In the genomic region with DNA sequence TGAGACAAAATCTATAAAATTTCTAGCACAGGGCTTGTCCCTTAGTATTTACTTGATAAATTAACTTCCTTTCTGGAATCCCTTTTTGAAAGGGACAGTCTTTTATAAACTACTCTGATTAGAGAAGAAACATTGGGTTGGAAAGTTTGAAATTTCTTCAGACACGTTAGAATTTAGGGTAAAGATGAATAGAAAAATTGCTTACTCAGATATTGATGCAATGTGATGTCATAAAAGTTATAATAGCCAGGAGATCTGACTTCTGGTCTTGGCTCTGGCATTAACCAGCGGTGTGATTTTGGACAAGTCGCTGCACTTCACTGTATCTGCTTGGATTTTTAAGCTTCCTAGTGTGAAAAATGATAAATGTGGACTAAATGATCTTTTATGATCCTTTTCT, we compare ENCODE assay signal across 20 cellular contexts. TPM values are rescaled to one million over a fixed set of nuclear protein-coding genes. Genes with fewer than 3 reads are reported as not detected.
A peak's percentile ranks its signal among the peaks of the same experiment; 100 is the strongest.
DNase-seq lines count a peak whose midpoint lies in the region; ATAC-seq, FAIRE-seq and TF ChIP-seq lines count a peak whose summit lies in the region.
"Had no signal": no experiment of that assay in that cellular context is flagged by ENCODE, and none has a peak within 500 bp of the region (broad histone marks: within the 10 kb centered on the region; RNA-seq: fewer than 3 reads in every experiment).

No MANE protein-coding gene starts in this region.

- H3K27me3 Mint-ChIP-seq in HFFc6 (ENCODE audit: insufficient read depth), result peaks cover 8% of the 10 kb centered on the region

- no peaks in the 10 kb centered on the region for H3K79me2 ChIP-seq in HepG2 (ENCODE audit: insufficient read depth, low read length)

- H3K9ac ChIP-seq in HepG2 (ENCODE audit: insufficient read depth, low read depth, low read length) (no peak overlapping the region), adipocyte (ENCODE audit: low read length) (peak overlapping the region; percentile 18)

- no peak overlapping the region for H3K27ac ChIP-seq in HepG2 (ENCODE audit: extremely low read length, insufficient read depth, low read length)
- H3K27ac ChIP-seq in right lobe of liver, result no peak overlapping the region
- H3K27ac ChIP-seq: A549 had no signal

- no peaks in the 10 kb centered on the region for H3K9me3 ChIP-seq in HepG2 (ENCODE audit: low read length)
- H3K9me3 ChIP-seq in right lobe of liver, result no peaks in the 10 kb centered on the region
- H3K9me3 ChIP-seq in adipocyte (ENCODE audit: control insufficient read depth, low read length), result no peaks in the 10 kb centered on the region
- H3K9me3 ChIP-seq: A549, HAP-1 had no signal

- H3K27ac Mint-ChIP-seq in HFFc6, result no peak overlapping the region
- H3K27ac Mint-ChIP-seq: CD4-positive, alpha-beta memory T cell had no signal

- no peak overlapping the region for H3K4me3 Mint-ChIP-seq in HFFc6
- H3K4me3 Mint-ChIP-seq: CD4-positive, alpha-beta memory T cell had no signal

- POLR2A ChIA-PET in HepG2 (lab: Yijun Ruan, JAX), result no interaction called here

- no peak overlapping the region for H3K4me2 ChIP-seq in HepG2 (ENCODE audit: low read depth, low read length)
- H3K4me2 ChIP-seq: A549 had no signal

- TF ChIP-seq POLR2A in HepG2 (IDR thresholded peaks at IDR 0.05; ENCODE audit: insufficient read depth in 1 of 2, low read depth in 2 of 2, low read length in 2 of 2) (no peak), right lobe of liver (IDR thresholded peaks at IDR 0.05) (no peak)

- peaks cover 17% of the 10 kb centered on the region for H3K4me1 ChIP-seq in HepG2 (ENCODE audit: insufficient read depth, low read length)
- H3K4me1 ChIP-seq in right lobe of liver, result no peaks in the 10 kb centered on the region
- no peaks in the 10 kb centered on the region for H3K4me1 ChIP-seq in adipocyte (ENCODE audit: control insufficient read depth, insufficient read depth, low read length)
- H3K4me1 ChIP-seq: A549, HAP-1 had no signal

- FAIRE-seq in HepG2 (lab: Jason Lieb, UNC) (no peak), islet of Langerhans (lab: Jason Lieb, UNC) (peak; percentile 80)
- FAIRE-seq: A549, G401.6, GM12892, H54 had no signal

- intact Hi-C loops in HepG2 (cut with micrococcal nuclease; ENCODE audit: unreplicated experiment) (no loop called here), right lobe of liver (cut with DNase I) (no loop called here)

- no peaks in the 10 kb centered on the region for H3K4me1 Mint-ChIP-seq in HFFc6 (ENCODE audit: low read depth)

- TF ChIP-seq EP300 in HepG2 (IDR thresholded peaks at IDR 0.05; ENCODE audit: low read depth in 2 of 2, low read length in 2 of 2) (no peak), HepG2 (CRISPR knock-in tag; IDR thresholded peaks at IDR 0.05; ENCODE audit: borderline replicate concordance) (no peak)

- ATAC-seq in HepG2, result no peak
- ATAC-seq in right lobe of liver, result no peak
- ATAC-seq in HG03460 (IDR thresholded peaks at IDR 0.05; ENCODE audit: unreplicated experiment), result no peak
- ATAC-seq: A549 had no signal

- TF ChIP-seq RAD21 in HepG2 (CRISPR knock-in tag; IDR thresholded peaks at IDR 0.05), result no peak

- H3K36me3 ChIP-seq in HepG2 (replicated peaks in 1 of 2; ENCODE audit: control insufficient read depth in 1 of 2, insufficient read depth in 2 of 2, low read length in 2 of 2), result no peaks in the 10 kb centered on the region
- H3K36me3 ChIP-seq in right lobe of liver, result no peaks in the 10 kb centered on the region
- no peaks in the 10 kb centered on the region for H3K36me3 ChIP-seq in adipocyte (ENCODE audit: control insufficient read depth, insufficient read depth, low read length, severe bottlenecking)
- H3K36me3 ChIP-seq: HAP-1 had no signal

- DNase-seq in HepG2 (ENCODE audit: low spot score), result no peak
- no peak for DNase-seq in right lobe of liver
- no peak for DNase-seq in adipocyte (ENCODE audit: low read depth)
- no peak for DNase-seq in T-helper 1 cell
- no peak for DNase-seq in HFFc6
- DNase-seq: 8988T; ACHN; C1 segment of cervical spinal cord; CD4-positive, alpha-beta memory T cell; COR-L47; DMS153; DND-41; GOT3 had no signal

- in situ Hi-C loops in HepG2 (cut with HindIII; ENCODE audit: extremely low pct_ligation_motif_present, low pct_unique_long_range_greater_than_20kb), result loop anchor here (25.0 kb wide), 1 partner anchor 457 kb away; no protein-coding TSS in a partner anchor

- CTCF ChIA-PET in HepG2 (lab: Yijun Ruan, JAX; ENCODE audit: low intra/inter-chr PET ratio, low total read pairs), result no interaction called here

- H3K27me3 ChIP-seq in HepG2 (ENCODE audit: control insufficient read depth in 1 of 2, insufficient read depth in 2 of 2, low read length in 2 of 2), result peaks cover 0 to 20% of the 10 kb centered on the region in 2 experiments; a peak in 3 of 5 replicates
- H3K27me3 ChIP-seq in right lobe of liver, result no peaks in the 10 kb centered on the region
- peaks cover 15% of the 10 kb centered on the region for H3K27me3 ChIP-seq in adipocyte (replicated peaks; ENCODE audit: control insufficient read depth, insufficient read depth, low read length)

- no peaks in the 10 kb centered on the region for H3K36me3 Mint-ChIP-seq in HFFc6 (ENCODE audit: low read depth)
- H3K36me3 Mint-ChIP-seq: CD4-positive, alpha-beta memory T cell had no signal

- H2AFZ ChIP-seq in HepG2 (ENCODE audit: low read length), result no peak overlapping the region

- no TSS peak for BruUV-seq in HepG2 (replicated peaks; lab: Mats Ljungman, UMichigan)

- no peaks in the 10 kb centered on the region for H3K9me3 Mint-ChIP-seq in HFFc6

- TF ChIP-seq CTCF in HepG2 (CRISPR knock-in tag; IDR thresholded peaks at IDR 0.05) (no peak), right lobe of liver (IDR thresholded peaks at IDR 0.05) (no peak), HFFc6 (IDR thresholded peaks at IDR 0.05) (no peak)

- H3K4me3 ChIP-seq in HepG2 (replicated peaks in 1 of 3; ENCODE audit: insufficient read depth in 1 of 3, low read depth in 2 of 3, low read length in 3 of 3), result no peak overlapping the region
- H3K4me3 ChIP-seq in right lobe of liver, result no peak overlapping the region
- H3K4me3 ChIP-seq in adipocyte (ENCODE audit: low read length), result no peak overlapping the region
- H3K4me3 ChIP-seq: A549, HAP-1 had no signal

- 56% methylated on average over 3 of the region's 3 CpGs for WGBS in HepG2 (ENCODE audit: low lambda C conversion rate)
- 70% methylated on average over 3 of the region's 3 CpGs for WGBS in right lobe of liver (ENCODE audit: insufficient coverage, low coverage, low lambda C conversion rate, missing lambda C conversion rate)

- H4K20me1 ChIP-seq in HepG2 (ENCODE audit: insufficient read depth, low read length), result no peaks in the 10 kb centered on the region

TF ChIP-seq in HepG2, 621 proteins besides CTCF, POLR2A, EP300 and RAD21:
- TF ChIP-seq MAFK (conservative IDR thresholded peaks at IDR 0.05 in 1 of 2, IDR thresholded peaks at IDR 0.05 in 1 of 2; ENCODE audit: low read length in 2 of 2) (peak; percentile 17 to 73; a peak in 2 of 4 replicates), MAFF (IDR thresholded peaks at IDR 0.05; ENCODE audit: low read depth, low read length) (peak; percentile 49; the same call in 1 of the 2 replicates)
- TF ChIP-seq, protein P1, sequence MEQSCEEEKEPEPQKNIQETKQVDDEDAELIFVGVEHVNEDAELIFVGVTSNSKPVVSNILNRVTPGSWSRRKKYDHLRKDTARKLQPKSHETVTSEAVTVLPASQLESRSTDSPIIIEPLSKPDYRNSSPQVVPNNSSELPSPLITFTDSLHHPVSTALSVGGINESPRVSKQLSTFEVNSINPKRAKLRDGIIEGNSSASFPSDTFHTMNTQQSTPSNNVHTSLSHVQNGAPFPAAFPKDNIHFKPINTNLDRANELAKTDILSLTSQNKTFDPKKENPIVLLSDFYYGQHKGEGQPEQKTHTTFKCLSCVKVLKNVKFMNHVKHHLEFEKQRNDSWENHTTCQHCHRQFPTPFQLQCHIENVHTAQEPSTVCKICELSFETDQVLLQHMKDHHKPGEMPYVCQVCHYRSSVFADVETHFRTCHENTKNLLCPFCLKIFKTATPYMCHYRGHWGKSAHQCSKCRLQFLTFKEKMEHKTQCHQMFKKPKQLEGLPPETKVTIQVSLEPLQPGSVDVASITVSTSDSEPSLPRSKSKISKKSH (CRISPR knock-in tag; IDR thresholded peaks at IDR 0.05; ENCODE audit: borderline replicate concordance), result no peak

RNA-seq across cellular contexts. Expression of a gene that starts 9.7 kb away (rescaled TPM):
- total RNA-seq in HepG2 (2016; rRNA removed; fragmentation: Illumina TruSeq; extraction: Trizol) (35.4 and 46.3 TPM in 2 replicates), right lobe of liver (1 to 10 TPM; 1.9 to 7.9 (median 5.3) TPM)
- 64.4 and 66.8 TPM in 2 replicates for total RNA-seq in HepG2 (2016; cell fraction: cytosol; rRNA removed; fragmentation: Illumina TruSeq; extraction: Trizol; ENCODE audit: low read depth)
- total RNA-seq in HepG2 (2016; cell fraction: insoluble cytoplasmic fraction; rRNA removed; fragmentation: Illumina TruSeq; extraction: Trizol), result 32.9 and 45.1 TPM in 2 replicates
- total RNA-seq in HepG2 (2016; cell fraction: membrane; rRNA removed; fragmentation: Illumina TruSeq; extraction: Trizol), result 83.9 and 85.3 TPM in 2 replicates
- 42.5 and 44.5 TPM in 2 replicates for total RNA-seq in HepG2 (2016; cell fraction: nucleus; rRNA removed; fragmentation: Illumina TruSeq; extraction: Trizol)
- 24.8 and 27.5 TPM in 2 replicates for polyA plus RNA-seq in HepG2 (2011; rRNA removed)
- 28.3 and 32.5 TPM in 2 replicates for polyA plus RNA-seq in HepG2 (2011; cell fraction: cytosol; rRNA removed)
- 26.7 and 28.4 TPM in 2 replicates for polyA plus RNA-seq in HepG2 (2011; cell fraction: nucleus; rRNA removed)
- polyA plus RNA-seq in HepG2 (2012), result 29.4 and 72.1 TPM in 2 replicates
- polyA plus RNA-seq in HepG2 (2016; cell fraction: cytosol; fragmentation: Illumina TruSeq; extraction: Trizol; ENCODE audit: low read depth), result 7.7 and 9.6 TPM in 2 replicates
- 42.9 and 49.8 TPM in 2 replicates for polyA plus RNA-seq in HepG2 (2016; cell fraction: insoluble cytoplasmic fraction; fragmentation: Illumina TruSeq; extraction: Trizol; ENCODE audit: low read depth)
- polyA plus RNA-seq in HepG2 (2016; cell fraction: membrane; fragmentation: Illumina TruSeq; extraction: Trizol; ENCODE audit: low read depth), result 32.5 and 38.1 TPM in 2 replicates
- 56.9 and 64.9 TPM in 2 replicates for polyA plus RNA-seq in HepG2 (2016; cell fraction: nucleus; fragmentation: Illumina TruSeq; extraction: Trizol; ENCODE audit: insufficient read depth, low read depth)
- polyA minus RNA-seq in HepG2 (2011; rRNA and poly(A)+ RNA removed; ENCODE audit: low replicate concordance), result 26.7 and 80.6 TPM in 2 replicates
- 40.3 and 44.4 TPM in 2 replicates for polyA minus RNA-seq in HepG2 (2011; cell fraction: cytosol; rRNA and poly(A)+ RNA removed)
- polyA minus RNA-seq in HepG2 (2011; cell fraction: nucleus; rRNA and poly(A)+ RNA removed), result 66.8 and 71.1 TPM in 2 replicates
- total RNA-seq in HFFc6 (2021; fragmentation: NEBNext Ultra II Directional; extraction: Animal tissue kit (Norgen Biotek cat#: 25700)), result 10 to 100 TPM in 2 of 6 experiments, 1 to 10 TPM in 4; 1.6 to 20.4 (median 2.2) TPM
- polyA plus RNA-seq: CD4-positive, alpha-beta memory T cell had no signal
